ENCODE assay signal across 11 cellular contexts in genomic region chr14:54486685-54487084, GRCh38.
DNase-seq lines count a peak whose midpoint lies in the region; ATAC-seq and TF ChIP-seq lines count a peak whose summit lies in the region.
"Had no signal": no experiment of that assay in that cellular context is flagged by ENCODE, and none has a peak within 500 bp of the region (broad histone marks: within the 10 kb centered on the region; RNA-seq: fewer than 3 reads in every experiment).

No MANE protein-coding gene starts in this region.

- H3K4me2 ChIP-seq in Loucy (ENCODE audit: low read depth, low read length, poor library complexity, severe bottlenecking), result peak overlapping the region; percentile 93

- peak overlapping the region; percentile 88 for H3K4me3 ChIP-seq in Loucy (ENCODE audit: low read length, poor library complexity, severe bottlenecking)

- peaks cover 67% of the 10 kb centered on the region for H3K79me2 ChIP-seq in Loucy (ENCODE audit: insufficient read depth, low read length)

- peak; percentile 24 for DNase-seq in NCI-H2171 treated with DMSO at 0.1 percent for 48 hours (lab: John Stamatoyannopoulos, UW)
- DNase-seq in NCI-H2171 (lab: John Stamatoyannopoulos, UW), result no peak
- no peak for DNase-seq in activated naive CD8-positive, alpha-beta T cell treated with anti-CD3 and anti-CD28 coated beads, Interleukin-2, amount 50 U/mL, for 24 hours
- DNase-seq in nephron progenitor cell, result no peak
- DNase-seq in stimulated activated CD4-positive, alpha-beta T cell treated with anti-CD3 and anti-CD28 coated beads, Interleukin-2, amount 100 ng/mL, for 48 hours, result no peak
- DNase-seq: activated CD4-positive, CD25-positive, alpha-beta regulatory T cell; NCI-H146 had no signal

- H2AFZ ChIP-seq in Loucy (ENCODE audit: low read length), result no peak overlapping the region

- no peaks in the 10 kb centered on the region for H3K9me3 Mint-ChIP-seq in activated naive CD8-positive, alpha-beta T cell treated with anti-CD3 and anti-CD28 coated beads, Interleukin-2, amount 50 U/mL, for 24 hours
- peaks cover 16% of the 10 kb centered on the region for H3K9me3 Mint-ChIP-seq in nephron progenitor cell

- peak overlapping the region; percentile 89 for H3K4me3 Mint-ChIP-seq in activated naive CD8-positive, alpha-beta T cell treated with anti-CD3 and anti-CD28 coated beads, Interleukin-2, amount 50 U/mL, for 24 hours
- H3K4me3 Mint-ChIP-seq in nephron progenitor cell, result peak overlapping the region; percentile 90

- no peaks in the 10 kb centered on the region for H3K27me3 ChIP-seq in Loucy (ENCODE audit: insufficient read depth, low read length, poor library complexity, severe bottlenecking)

- H4K20me1 ChIP-seq in Loucy (ENCODE audit: insufficient read depth, low read length, poor library complexity, severe bottlenecking), result peaks cover 49% of the 10 kb centered on the region

- H3K27me3 Mint-ChIP-seq in activated naive CD8-positive, alpha-beta T cell treated with anti-CD3 and anti-CD28 coated beads, Interleukin-2, amount 50 U/mL, for 24 hours, result peaks cover 4% of the 10 kb centered on the region
- H3K27me3 Mint-ChIP-seq in nephron progenitor cell (ENCODE audit: low read depth, poor library complexity), result peaks cover 8% of the 10 kb centered on the region

- H3K36me3 ChIP-seq in Loucy (ENCODE audit: insufficient read depth, low read length), result peaks cover 11% of the 10 kb centered on the region; the same call in 1 of the 2 replicates

- no peaks in the 10 kb centered on the region for H3K9me2 ChIP-seq in Loucy (replicated peaks; ENCODE audit: low read depth, low read length)

- no peaks in the 10 kb centered on the region for H3K9me3 ChIP-seq in Loucy (ENCODE audit: insufficient read depth, low read depth, low read length)

- TF ChIP-seq CTCF in Loucy (conservative IDR thresholded peaks at IDR 0.05; ENCODE audit: low read length) (no peak), nephron progenitor cell (IDR thresholded peaks at IDR 0.05) (no peak)

- H3K4me1 ChIP-seq in Loucy (ENCODE audit: insufficient read depth, low read length, poor library complexity, severe bottlenecking), result peaks cover 65% of the 10 kb centered on the region

- peaks cover 68% of the 10 kb centered on the region for H3K4me1 Mint-ChIP-seq in activated naive CD8-positive, alpha-beta T cell treated with anti-CD3 and anti-CD28 coated beads, Interleukin-2, amount 50 U/mL, for 24 hours
- H3K4me1 Mint-ChIP-seq in nephron progenitor cell, result peaks cover 38% of the 10 kb centered on the region

- H3F3A ChIP-seq in Loucy (ENCODE audit: low read depth), result no peaks in the 10 kb centered on the region; the same call in 1 of the 2 replicates

- H3K9ac ChIP-seq in Loucy (ENCODE audit: low read depth, low read length, poor library complexity, severe bottlenecking), result no peak overlapping the region

- H3K36me3 Mint-ChIP-seq in activated naive CD8-positive, alpha-beta T cell treated with anti-CD3 and anti-CD28 coated beads, Interleukin-2, amount 50 U/mL, for 24 hours (ENCODE audit: low read depth), result peaks cover 30% of the 10 kb centered on the region
- peaks cover 47% of the 10 kb centered on the region for H3K36me3 Mint-ChIP-seq in nephron progenitor cell (ENCODE audit: low read depth)

- no peak for ATAC-seq in activated naive CD8-positive, alpha-beta T cell treated with anti-CD3 and anti-CD28 coated beads, Interleukin-2, amount 50 U/mL, for 24 hours
- ATAC-seq in GM18520 (IDR thresholded peaks at IDR 0.05; ENCODE audit: unreplicated experiment) (no peak), GM19463 (IDR thresholded peaks at IDR 0.05; ENCODE audit: unreplicated experiment) (no peak)
- ATAC-seq: left lobe of liver had no signal

- peak overlapping the region; percentile 69 for H3K27ac Mint-ChIP-seq in activated naive CD8-positive, alpha-beta T cell treated with anti-CD3 and anti-CD28 coated beads, Interleukin-2, amount 50 U/mL, for 24 hours
- no peak overlapping the region for H3K27ac Mint-ChIP-seq in nephron progenitor cell
